Comparison of ENCODE assay signal across 14 cellular contexts in the genomic region with DNA sequence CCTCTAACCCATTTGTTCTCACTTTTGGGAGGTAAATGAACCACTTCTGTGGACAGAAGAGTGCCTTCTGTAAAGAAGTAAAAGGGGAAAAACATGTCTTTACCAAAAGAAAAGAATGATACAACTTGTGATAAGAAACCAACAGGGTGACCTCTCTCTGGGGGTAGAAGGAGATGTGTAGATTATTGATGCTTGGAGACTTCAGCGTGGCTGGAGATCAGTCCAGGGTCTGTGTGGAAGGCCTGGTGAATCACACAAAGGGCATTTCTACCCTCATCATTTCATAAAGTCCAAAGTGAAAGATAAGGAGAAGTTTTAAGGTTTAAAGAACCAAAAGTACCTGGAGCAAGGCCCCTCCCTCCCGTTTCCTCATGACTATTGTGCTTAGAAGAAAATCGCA.
DNase-seq lines count a peak whose midpoint lies in the region; ATAC-seq and TF ChIP-seq lines count a peak whose summit lies in the region.
"Had no signal": no experiment of that assay in that cellular context is flagged by ENCODE, and none has a peak within 500 bp of the region (broad histone marks: within the 10 kb centered on the region; RNA-seq: fewer than 3 reads in every experiment).

No MANE protein-coding gene starts in this region.

- TF ChIP-seq POLR2A in IMR-90 (IDR thresholded peaks at IDR 0.05; ENCODE audit: low read depth, low read length) = no peak

- CTCF ChIA-PET in CD4-positive, alpha-beta memory T cell (lab: Charles Lee; ENCODE audit: partially characterized antibody) = no interaction called here
- CTCF ChIA-PET in IMR-90 (lab: Yijun Ruan, JAX) = no interaction called here

- no CpG with 5 or more reads among the region's 3 CpGs for WGBS in IMR-90 (ENCODE audit: extremely low coverage in 2 of 2, insufficient read length in 1 of 2), 2 experiments
- WGBS in trophoblast cell (ENCODE audit: extremely low coverage, insufficient coverage, insufficient read length) = no CpG with 5 or more reads among the region's 3 CpGs

- no peak overlapping the region for H2BK15ac ChIP-seq in IMR-90 (ENCODE audit: low read depth, low read length)

- H3K56ac ChIP-seq in IMR-90 (ENCODE audit: extremely low read depth, insufficient read depth, low read length) = no peak overlapping the region

- no peaks in the 10 kb centered on the region for H3K79me2 ChIP-seq in trophoblast cell (ENCODE audit: control insufficient read depth, insufficient read depth, low read length, poor library complexity)

- no peak overlapping the region for H3K4me2 ChIP-seq in IMR-90 (ENCODE audit: low read depth, low read length)
- H3K4me2 ChIP-seq in trophoblast cell (ENCODE audit: low read length) = no peak overlapping the region
- H3K4me2 ChIP-seq: BLaER1 had no signal

- peaks cover 59 to 77% of the 10 kb centered on the region in 2 donors for H3K36me3 Mint-ChIP-seq in CD4-positive, alpha-beta memory T cell
- H3K36me3 Mint-ChIP-seq in brain = peaks cover 86% of the 10 kb centered on the region

- H2AFZ ChIP-seq in IMR-90 (replicated peaks; ENCODE audit: low read length, poor library complexity) (no peak overlapping the region), trophoblast cell (ENCODE audit: insufficient read depth, low read length, poor library complexity) (no peak overlapping the region)

- H2BK5ac ChIP-seq in IMR-90 (ENCODE audit: low read depth, low read length, poor library complexity, severe bottlenecking) = no peak overlapping the region
- no peak overlapping the region for H2BK5ac ChIP-seq in trophoblast cell (ENCODE audit: low read depth, low read length, poor library complexity)

- H3K4me1 ChIP-seq in CD4-positive, alpha-beta memory T cell (ENCODE audit: insufficient read depth, low read length) = peaks cover 75% of the 10 kb centered on the region
- peaks cover 12% of the 10 kb centered on the region for H3K4me1 ChIP-seq in IMR-90 (ENCODE audit: control insufficient read depth, insufficient read depth, low read length)
- H3K4me1 ChIP-seq in trophoblast cell (ENCODE audit: control insufficient read depth in 1 of 2, insufficient read depth in 2 of 2, low read length in 2 of 2) = peaks cover 0 to 8% of the 10 kb centered on the region in 2 experiments
- H3K4me1 ChIP-seq: HAP-1 had no signal

- no peak for DNase-seq in CD4-positive, alpha-beta memory T cell
- DNase-seq in IMR-90 = peak; percentile 30
- DNase-seq in trophoblast cell = peak; percentile 84 to 91
- DNase-seq in midbrain (lab: John Stamatoyannopoulos, UW) = no peak
- no peak for DNase-seq in NCI-H2107 (lab: John Stamatoyannopoulos, UW)
- DNase-seq: foreskin fibroblast, mammary epithelial cell, NCI-H1092 treated with DMSO at 0.1 percent for 48 hours, occipital lobe had no signal

- H3K23ac ChIP-seq in IMR-90 (ENCODE audit: low read depth, low read length) (no peak overlapping the region), trophoblast cell (ENCODE audit: low read length) (no peak overlapping the region)

- H4K5ac ChIP-seq in IMR-90 (ENCODE audit: low read depth, low read length) = peak overlapping the region; percentile 2; the same call in 1 of the 2 replicates

- TF ChIP-seq CTCF in IMR-90 (conservative IDR thresholded peaks at IDR 0.05; ENCODE audit: low read depth, low read length) (no peak), brain (conservative IDR thresholded peaks at IDR 0.05) (no peak)

- H3K9ac ChIP-seq in IMR-90 (ENCODE audit: low read depth, low read length) (no peak overlapping the region), trophoblast cell (ENCODE audit: low read length) (no peak overlapping the region)
- H3K9ac ChIP-seq: BLaER1 had no signal

- no peak overlapping the region for H3K4ac ChIP-seq in IMR-90 (ENCODE audit: low read depth, low read length)
- no peak overlapping the region for H3K4ac ChIP-seq in trophoblast cell (ENCODE audit: low read depth, low read length)

- no peak overlapping the region for H4K8ac ChIP-seq in IMR-90 (ENCODE audit: low read depth in 2 of 2, low read length in 2 of 2)
- no peak overlapping the region for H4K8ac ChIP-seq in trophoblast cell (ENCODE audit: low read depth, low read length)

- H2BK120ac ChIP-seq in IMR-90 (ENCODE audit: low read depth, low read length) = no peak overlapping the region
- H2BK120ac ChIP-seq in trophoblast cell (ENCODE audit: insufficient read depth, low read length, poor library complexity) = no peak overlapping the region

- no peak overlapping the region for H4K12ac ChIP-seq in trophoblast cell (ENCODE audit: low read depth, low read length)

- no peak overlapping the region for H2BK20ac ChIP-seq in IMR-90 (ENCODE audit: low read depth, low read length)

- H3K4me1 Mint-ChIP-seq in CD4-positive, alpha-beta memory T cell = peaks cover 68 to 84% (median 77%) of the 10 kb centered on the region in 4 donors
- H3K4me1 Mint-ChIP-seq in brain = peaks cover 69% of the 10 kb centered on the region

- no peak overlapping the region for H3K4me3 ChIP-seq in CD4-positive, alpha-beta memory T cell (ENCODE audit: low read length in 2 of 2)
- H3K4me3 ChIP-seq in IMR-90 (ENCODE audit: insufficient read depth, low read depth, low read length) (no peak overlapping the region), trophoblast cell (ENCODE audit: low read depth, low read length) (no peak overlapping the region)
- H3K4me3 ChIP-seq: BLaER1, HAP-1, suprapubic skin had no signal

- in situ Hi-C loops in IMR-90 (cut with MboI; ENCODE audit: low sequenced_read_pairs) = no loop called here

- no peaks in the 10 kb centered on the region for H3K9me3 ChIP-seq in CD4-positive, alpha-beta memory T cell (ENCODE audit: control insufficient read depth in 1 of 2, low read length in 2 of 2)
- H3K9me3 ChIP-seq in IMR-90 (ENCODE audit: control insufficient read depth, insufficient read depth, low read length) (peaks cover 2% of the 10 kb centered on the region; the same call in 1 of the 2 replicates), trophoblast cell (ENCODE audit: insufficient read depth, low read depth, low read length) (no peaks in the 10 kb centered on the region)
- H3K9me3 ChIP-seq: HAP-1 had no signal

- no peak overlapping the region for H2BK12ac ChIP-seq in trophoblast cell (ENCODE audit: low read length)

- H3K27ac Mint-ChIP-seq in CD4-positive, alpha-beta memory T cell = peak overlapping the region; percentile 45 to 89 (median 68)
- H3K27ac Mint-ChIP-seq in brain = peak overlapping the region in 4 of 5 experiments; percentile 10 to 35 (median 16)

- no peaks in the 10 kb centered on the region for H3K27me3 ChIP-seq in CD4-positive, alpha-beta memory T cell (ENCODE audit: insufficient read depth, low read length)
- H3K27me3 ChIP-seq in IMR-90 (ENCODE audit: control insufficient read depth, insufficient read depth, low read length) = no peaks in the 10 kb centered on the region
- no peaks in the 10 kb centered on the region for H3K27me3 ChIP-seq in trophoblast cell (ENCODE audit: insufficient read depth, low read length)
- H3K27me3 ChIP-seq: BLaER1, suprapubic skin had no signal

- no peak overlapping the region for H4K91ac ChIP-seq in IMR-90 (ENCODE audit: insufficient read depth, low read depth, low read length)
- no peak overlapping the region for H4K91ac ChIP-seq in trophoblast cell (ENCODE audit: low read depth, low read length)

- ATAC-seq in IMR-90 (ENCODE audit: low read depth) (no peak), HG03565 (IDR thresholded peaks at IDR 0.05; ENCODE audit: unreplicated experiment) (no peak)

- H4K20me1 ChIP-seq in IMR-90 (ENCODE audit: insufficient read depth, low read length) = peaks cover 6% of the 10 kb centered on the region; the same call in 1 of the 2 replicates

- H3K14ac ChIP-seq in IMR-90 (replicated peaks; ENCODE audit: low read depth, low read length) (no peak overlapping the region), trophoblast cell (ENCODE audit: low read length) (no peak overlapping the region)

- intact Hi-C loops in CD4-positive, alpha-beta memory T cell (cut with micrococcal nuclease) = loop anchor here (5.0 kb wide), 2 partner anchors 140 to 310 kb away; no protein-coding TSS in a partner anchor
- intact Hi-C loops in IMR-90 (cut with micrococcal nuclease) = no loop called here

- H3K9me3 Mint-ChIP-seq in CD4-positive, alpha-beta memory T cell = peaks cover 0 to 15% (median 3%) of the 10 kb centered on the region in 8 donors
- H3K9me3 Mint-ChIP-seq in brain = peaks cover 12 to 30% (median 24%) of the 10 kb centered on the region in 5 experiments

- H3K18ac ChIP-seq in IMR-90 (ENCODE audit: low read depth, low read length) (no peak overlapping the region), trophoblast cell (ENCODE audit: low read length) (no peak overlapping the region)

- H3K79me1 ChIP-seq in IMR-90 (ENCODE audit: low read depth in 1 of 2, low read length in 2 of 2) = peaks cover 41 to 47% of the 10 kb centered on the region in 2 experiments
- no peaks in the 10 kb centered on the region for H3K79me1 ChIP-seq in trophoblast cell (ENCODE audit: low read length)

- POLR2A ChIA-PET in CD4-positive, alpha-beta memory T cell (lab: Charles Lee; ENCODE audit: partially characterized antibody) = interaction anchor here (1.0 kb wide), 1 partner anchor 28 kb away, joined by 4 read pairs; no protein-coding TSS in a partner anchor
- POLR2A ChIA-PET in IMR-90 (lab: Charles Lee; ENCODE audit: unreplicated experiment) = no interaction called here

- H2AK9ac ChIP-seq in IMR-90 (replicated peaks; ENCODE audit: low read depth, low read length, poor library complexity) = no peak overlapping the region

- H3K27ac ChIP-seq in CD4-positive, alpha-beta memory T cell (ENCODE audit: low read depth, low read length) = no peak overlapping the region
- H3K27ac ChIP-seq in IMR-90 (ENCODE audit: insufficient read depth, low read length) (no peak overlapping the region), trophoblast cell (ENCODE audit: low read depth, low read length) (no peak overlapping the region)
- H3K27ac ChIP-seq: BLaER1, suprapubic skin had no signal

- BruUV-seq in IMR-90 (replicated peaks; lab: Mats Ljungman, UMichigan) = no TSS peak

- no peak for TF ChIP-seq RAD21 in IMR-90 (IDR thresholded peaks at IDR 0.05; ENCODE audit: low read length)

- H3K9me1 ChIP-seq in IMR-90 (ENCODE audit: insufficient read depth, low read length) = peaks cover 3% of the 10 kb centered on the region; the same call in 1 of the 2 replicates

- H2AK5ac ChIP-seq in IMR-90 (ENCODE audit: low read depth, low read length) (no peak overlapping the region), trophoblast cell (ENCODE audit: low read length) (no peak overlapping the region)

- dilution Hi-C loops in IMR-90 (cut with HindIII; ENCODE audit: low sequenced_read_pairs, unreplicated experiment) = no loop called here

- H3K36me3 ChIP-seq in CD4-positive, alpha-beta memory T cell (ENCODE audit: insufficient read depth, low read length) = peaks cover 22% of the 10 kb centered on the region
- H3K36me3 ChIP-seq in IMR-90 (ENCODE audit: control insufficient read depth, insufficient read depth, low read length) = no peaks in the 10 kb centered on the region; the same call in 1 of the 2 replicates
- H3K36me3 ChIP-seq in trophoblast cell (ENCODE audit: control insufficient read depth in 1 of 2, insufficient read depth in 2 of 2, low read length in 2 of 2) = peaks cover 5 to 6% of the 10 kb centered on the region in 2 experiments
- H3K36me3 ChIP-seq: HAP-1 had no signal

- H3K4me3 Mint-ChIP-seq in CD4-positive, alpha-beta memory T cell = peak overlapping the region in 7 of 8 donors; percentile 1 to 77 (median 45)
- no peak overlapping the region for H3K4me3 Mint-ChIP-seq in brain

- H3K27me3 Mint-ChIP-seq in CD4-positive, alpha-beta memory T cell = no peaks in the 10 kb centered on the region
- H3K27me3 Mint-ChIP-seq in brain = no peaks in the 10 kb centered on the region

Comparison
In these comparisons a context has a peak if more than half of its experiments do, and no peak if none do; other contexts are left out.
1. DNase-seq: peak in IMR-90 (single experiment) and trophoblast cell (2 of 2); none in CD4-positive, alpha-beta memory T cell (0 of 5), midbrain (single experiment) and NCI-H2107 (single experiment).
2. H3K4me3 Mint-ChIP-seq: peak in CD4-positive, alpha-beta memory T cell (7 of 8); none in brain (0 of 5).